In the genomic region with DNA sequence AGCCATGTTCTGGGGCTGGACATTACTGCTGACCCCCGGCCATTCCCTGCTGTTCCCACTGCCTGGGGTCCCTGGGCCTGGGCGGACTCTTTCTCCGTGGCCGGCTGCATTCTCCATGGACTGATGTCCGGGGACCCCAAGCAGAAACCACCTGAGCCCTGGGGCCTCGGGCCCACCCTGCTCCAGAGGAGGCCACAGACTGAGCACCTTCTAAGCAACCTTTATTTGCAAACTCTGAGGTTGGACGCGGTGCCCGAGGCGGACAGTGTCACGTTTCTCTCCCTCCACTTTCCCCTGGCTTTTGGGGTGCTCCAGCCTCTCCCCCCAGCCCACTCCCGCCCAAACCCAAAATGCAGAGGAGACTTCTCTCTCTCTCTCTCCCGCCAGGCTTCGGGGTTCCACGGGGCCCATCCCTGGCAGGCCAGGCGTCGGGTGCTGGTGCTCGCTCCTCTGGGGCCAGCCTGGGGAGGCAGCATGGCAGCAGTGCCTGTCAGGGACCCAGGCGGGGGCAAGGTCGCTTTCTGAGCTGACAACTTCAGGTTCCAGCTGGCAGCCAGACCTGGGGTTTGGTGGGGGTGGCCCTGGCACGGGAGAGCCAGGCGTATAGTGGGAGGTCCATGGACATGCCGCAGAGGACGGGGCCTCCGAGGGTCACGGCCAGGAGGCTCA, we compare ENCODE assay signal across 24 cellular contexts. TPM values are rescaled to one million over a fixed set of nuclear protein-coding genes. Genes with fewer than 3 reads are reported as not detected.
"Had no signal": no experiment of that assay in that cellular context is flagged by ENCODE, and none has a peak within 500 bp of the region (broad histone marks: within the 10 kb centered on the region; RNA-seq: fewer than 3 reads in every experiment).

No MANE protein-coding gene starts in this region.

- H3K36me3 ChIP-seq: lower lobe of right lung, thyroid gland had no signal

- H3K9me3 Mint-ChIP-seq: activated naive CD8-positive, alpha-beta T cell treated with anti-CD3 and anti-CD28 coated beads, Interleukin-2, amount 50 U/mL, for 24 hours; naive thymus-derived CD8-positive, alpha-beta T cell; stimulated activated naive B cell treated with anti-CD40 and anti-IgM and Interleukin-4, amounts not matched to agents 10 μg/mL and 1 μg/mL and 100 μg/mL, for 72 hours had no signal

- H3K27me3 Mint-ChIP-seq: activated naive CD8-positive, alpha-beta T cell treated with anti-CD3 and anti-CD28 coated beads, Interleukin-2, amount 50 U/mL, for 24 hours; naive thymus-derived CD8-positive, alpha-beta T cell; progenitor cell of endocrine pancreas; stimulated activated naive B cell treated with anti-CD40 and anti-IgM and Interleukin-4, amounts not matched to agents 10 μg/mL and 1 μg/mL and 100 μg/mL, for 72 hours had no signal

- DNase-seq: activated CD4-positive, alpha-beta T cell treated with anti-CD3 and anti-CD28 coated beads for 4 hours; activated CD4-positive, alpha-beta T cell treated with anti-CD3 and anti-CD28 coated beads, Interleukin-2, amount 50 U/mL, for 4 hours; activated gamma-delta T cell; activated naive CD8-positive, alpha-beta T cell treated with anti-CD3 and anti-CD28 coated beads, Interleukin-2, amount 50 U/mL, for 24 hours; amygdala; caudate nucleus; cortex of kidney; hypothalamus; mesenchymal stem cell; retina; stimulated activated CD4-positive, alpha-beta T cell treated with anti-CD3 and anti-CD28 coated beads, Interleukin-15, amount 100 ng/mL, for 24 hours; stimulated activated CD4-positive, alpha-beta T cell treated with anti-CD3 and anti-CD28 coated beads, Interleukin-2, amount 100 ng/mL, for 24 hours; stimulated activated naive B cell treated with anti-CD40 and anti-IgM and Interleukin-4, amounts not matched to agents 10 μg/mL and 1 μg/mL and 100 μg/mL, for 72 hours; stomach; T-helper 9 cell; thyroid gland had no signal

- H3K9me3 ChIP-seq: lower lobe of right lung, stomach, thyroid gland, upper lobe of left lung, vagina had no signal

- H3K4me3 Mint-ChIP-seq: activated naive CD8-positive, alpha-beta T cell treated with anti-CD3 and anti-CD28 coated beads, Interleukin-2, amount 50 U/mL, for 24 hours; stimulated activated naive B cell treated with anti-CD40 and anti-IgM and Interleukin-4, amounts not matched to agents 10 μg/mL and 1 μg/mL and 100 μg/mL, for 72 hours had no signal

- H3K27ac Mint-ChIP-seq: activated naive CD8-positive, alpha-beta T cell treated with anti-CD3 and anti-CD28 coated beads, Interleukin-2, amount 50 U/mL, for 24 hours; progenitor cell of endocrine pancreas; stimulated activated naive B cell treated with anti-CD40 and anti-IgM and Interleukin-4, amounts not matched to agents 10 μg/mL and 1 μg/mL and 100 μg/mL, for 72 hours had no signal

- H3K27me3 ChIP-seq: thyroid gland, upper lobe of left lung, vagina had no signal

- H3K4me3 ChIP-seq: lower lobe of right lung, stomach, thyroid gland, upper lobe of left lung, vagina had no signal

- ATAC-seq: activated naive CD8-positive, alpha-beta T cell treated with anti-CD3 and anti-CD28 coated beads, Interleukin-2, amount 50 U/mL, for 24 hours; lower lobe of right lung; naive thymus-derived CD8-positive, alpha-beta T cell; stimulated activated naive B cell treated with anti-CD40 and anti-IgM and Interleukin-4, amounts not matched to agents 10 μg/mL and 1 μg/mL and 100 μg/mL, for 72 hours had no signal

- H3K27ac ChIP-seq: lower lobe of right lung, stomach, thyroid gland, upper lobe of left lung, vagina, VCaP had no signal

RNA-seq across cellular contexts. Expression of gene APC2, which starts 31.4 kb away (rescaled TPM):
- total RNA-seq: kidney epithelial cell had no signal

RNA-seq across cellular contexts. Expression of gene ADAMTSL5, which starts 31.5 kb away (rescaled TPM):
- total RNA-seq: endothelial cell of umbilical vein had no signal
